10 cellular contexts compared by ENCODE assay signal in the genomic region with DNA sequence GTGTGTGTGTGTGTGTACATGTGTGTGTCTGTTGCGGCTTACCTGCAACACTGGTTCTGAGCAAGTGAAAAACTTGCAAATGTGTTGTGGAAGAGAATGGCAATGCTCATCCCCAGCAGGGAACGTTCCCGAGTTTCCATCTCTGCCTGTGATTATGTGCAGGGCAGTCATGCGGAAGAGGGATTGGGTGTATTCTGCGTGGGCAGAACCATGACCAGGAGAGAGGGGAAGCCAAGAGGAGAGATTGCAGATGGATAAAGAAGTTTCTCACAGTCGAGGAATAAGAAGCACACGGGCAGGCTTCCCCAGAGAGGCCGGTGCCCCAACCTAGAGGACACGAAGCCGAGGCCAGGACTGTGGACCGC.
DNase-seq lines count a peak whose midpoint lies in the region; ATAC-seq and TF ChIP-seq lines count a peak whose summit lies in the region.
"Had no signal": no experiment of that assay in that cellular context is flagged by ENCODE, and none has a peak within 500 bp of the region (broad histone marks: within the 10 kb centered on the region; RNA-seq: fewer than 3 reads in every experiment).

No MANE protein-coding gene starts in this region.

- CTCF ChIA-PET in A673 (lab: Charles Lee): interaction anchor here (1.0 to 2.9 kb wide), 2 partner anchors 12 to 68 kb away, joined by 9 to 15 read pairs; no protein-coding TSS in a partner anchor
- CTCF ChIA-PET in HEK293T (lab: Yijun Ruan, JAX): interaction anchor here (0.9 to 4.6 kb wide), 5 partner anchors 9 to 68 kb away, joined by 3 to 22 read pairs (median 8); no protein-coding TSS in a partner anchor

- TF ChIP-seq CTCF in A673 (conservative IDR thresholded peaks at IDR 0.05; ENCODE audit: low read depth, low read length): no peak
- TF ChIP-seq CTCF in fibroblast of the aortic adventitia (IDR thresholded peaks at IDR 0.05; ENCODE audit: insufficient read depth, low read length): no peak
- no peak for TF ChIP-seq CTCF in neutrophil (IDR thresholded peaks at IDR 0.05)
- TF ChIP-seq CTCF in CD14-positive monocyte (IDR thresholded peaks at IDR 0.05): no peak

- no peaks in the 10 kb centered on the region for H3K9me3 ChIP-seq in A673 (ENCODE audit: low read depth, low read length, poor library complexity, severe bottlenecking)
- H3K9me3 ChIP-seq in neutrophil: no peaks in the 10 kb centered on the region
- H3K9me3 ChIP-seq in T-helper 17 cell (ENCODE audit: control insufficient read depth, low read length, poor library complexity, severe bottlenecking): no peaks in the 10 kb centered on the region

- H3K27me3 ChIP-seq in A673 (replicated peaks; ENCODE audit: insufficient read depth, low read depth, low read length, poor library complexity): no peaks in the 10 kb centered on the region
- H3K27me3 ChIP-seq in neutrophil: no peaks in the 10 kb centered on the region

- peak overlapping the region; percentile 48 for H3K27ac ChIP-seq in A673 (ENCODE audit: low read depth, low read length, poor library complexity, severe bottlenecking)
- peak overlapping the region; percentile 75 for H3K27ac ChIP-seq in neutrophil

- peaks cover 40% of the 10 kb centered on the region for H3K27me3 Mint-ChIP-seq in T-helper 17 cell
- H3K27me3 Mint-ChIP-seq in CD14-positive monocyte (ENCODE audit: low read depth in 3 of 3): peaks cover 0 to 6% (median 2%) of the 10 kb centered on the region in 3 donors

- POLR2A ChIA-PET in A673 (lab: Charles Lee; ENCODE audit: low non-redundant PET) (no interaction called here), HEK293T (lab: Yijun Ruan, JAX) (interaction anchor here (1.0 kb wide), 1 partner anchor 68 kb away, joined by 4 read pairs; no protein-coding TSS in a partner anchor)

- peaks cover 13% of the 10 kb centered on the region for H3K4me1 Mint-ChIP-seq in T-helper 17 cell
- H3K4me1 Mint-ChIP-seq in CD14-positive monocyte: peaks cover 76% of the 10 kb centered on the region

- BruUV-seq in A673 (replicated peaks; lab: Mats Ljungman, UMichigan): no TSS peak

- peaks cover 65% of the 10 kb centered on the region for H3K4me1 ChIP-seq in A673 (ENCODE audit: insufficient read depth, low read length, poor library complexity, severe bottlenecking)
- peaks cover 75 to 80% of the 10 kb centered on the region in 2 experiments for H3K4me1 ChIP-seq in neutrophil (ENCODE audit: control insufficient read depth in 1 of 2, insufficient read depth in 1 of 2, low read depth in 1 of 2, low read length in 1 of 2)

- no peak overlapping the region for H3K27ac Mint-ChIP-seq in T-helper 17 cell
- peak overlapping the region in 1 of 7 donors; percentile 11 for H3K27ac Mint-ChIP-seq in CD14-positive monocyte
- H3K27ac Mint-ChIP-seq: activated naive CD4-positive, alpha-beta T cell treated with anti-CD3 and anti-CD28 coated beads, Interleukin-2, amount 50 U/mL, for 72 hours had no signal

- no peak overlapping the region for H3K4me3 Mint-ChIP-seq in T-helper 17 cell
- H3K4me3 Mint-ChIP-seq in CD14-positive monocyte: no peak overlapping the region

- DNase-seq in A673 (ENCODE audit: low spot score) (peak; percentile 54), amniotic epithelial cell (ENCODE audit: low read depth) (peak; percentile 83), fibroblast of the aortic adventitia (ENCODE audit: low read depth) (peak; percentile 71), HEK293T (ENCODE audit: extremely low spot score) (no peak), T-helper 17 cell (no peak), CD14-positive monocyte (ENCODE audit: low spot score) (no peak)
- no peak for DNase-seq in activated T-cell treated with anti-CD3 and anti-CD28 coated beads, Interleukin-2, amount 50 U/mL, for 1 hour
- DNase-seq: NCI-H774 had no signal

- no peak for ATAC-seq in T-helper 17 cell
- ATAC-seq: activated naive CD4-positive, alpha-beta T cell treated with anti-CD3 and anti-CD28 coated beads, Interleukin-2, amount 50 U/mL, for 72 hours had no signal

- H3K36me3 ChIP-seq in A673 (ENCODE audit: insufficient read depth, low read length, poor library complexity, severe bottlenecking): peaks cover 9% of the 10 kb centered on the region
- no peaks in the 10 kb centered on the region for H3K36me3 ChIP-seq in neutrophil

- H3K9me3 Mint-ChIP-seq in CD14-positive monocyte: no peaks in the 10 kb centered on the region
- H3K9me3 Mint-ChIP-seq: activated naive CD4-positive, alpha-beta T cell treated with anti-CD3 and anti-CD28 coated beads, Interleukin-2, amount 50 U/mL, for 72 hours had no signal

- H3K36me3 Mint-ChIP-seq in T-helper 17 cell (ENCODE audit: low read depth): no peaks in the 10 kb centered on the region
- H3K36me3 Mint-ChIP-seq in CD14-positive monocyte: peaks cover 36 to 43% of the 10 kb centered on the region in 2 donors
- H3K36me3 Mint-ChIP-seq: activated naive CD4-positive, alpha-beta T cell treated with anti-CD3 and anti-CD28 coated beads, Interleukin-2, amount 50 U/mL, for 72 hours had no signal

- intact Hi-C loops in A673 (cut with micrococcal nuclease; ENCODE audit: unreplicated experiment) (loop anchor here (5.0 kb wide), 1 partner anchor 68 kb away; no protein-coding TSS in a partner anchor), CD14-positive monocyte (cut with micrococcal nuclease) (loop anchor here (5.0 kb wide), 2 partner anchors 87 to 97 kb away; no protein-coding TSS in a partner anchor)

- H3K4me3 ChIP-seq in A673 (ENCODE audit: low read depth, low read length, poor library complexity, severe bottlenecking) (no peak overlapping the region), fibroblast of the aortic adventitia (ENCODE audit: low read depth, low read length) (peak overlapping the region; percentile 28), neutrophil (ENCODE audit: low read depth in 1 of 2, low read length in 1 of 2) (peak overlapping the region in 1 of 2 experiments; percentile 44)

TF ChIP-seq in HEK293T, 16 proteins besides CTCF, POLR2A, EP300 and RAD21:
- no peak for TF ChIP-seq HDGF (IDR thresholded peaks at IDR 0.05; ENCODE audit: borderline replicate concordance)
- no peak for TF ChIP-seq BHLHE40 (IDR thresholded peaks at IDR 0.05; ENCODE audit: borderline replicate concordance)
- no peak for TF ChIP-seq ZNF384 (IDR thresholded peaks at IDR 0.05)
- no peak for TF ChIP-seq NFRKB (IDR thresholded peaks at IDR 0.05)
- TF ChIP-seq L3MBTL2 (conservative IDR thresholded peaks at IDR 0.05): no peak
- TF ChIP-seq FOXA1 (IDR thresholded peaks at IDR 0.05): no peak
- no peak for TF ChIP-seq TARDBP (IDR thresholded peaks at IDR 0.05)
- TF ChIP-seq ARNT (IDR thresholded peaks at IDR 0.05): no peak
- TF ChIP-seq PKNOX1 (IDR thresholded peaks at IDR 0.05): no peak
- TF ChIP-seq FOXK2 (IDR thresholded peaks at IDR 0.05): no peak
- TF ChIP-seq FOXM1 (IDR thresholded peaks at IDR 0.05; ENCODE audit: borderline replicate concordance): no peak
- no peak for TF ChIP-seq LEF1 (IDR thresholded peaks at IDR 0.05; ENCODE audit: borderline replicate concordance)
- TF ChIP-seq SUZ12 (IDR thresholded peaks at IDR 0.05): no peak
- no peak for TF ChIP-seq ELF4 (IDR thresholded peaks at IDR 0.05)
- no peak for TF ChIP-seq SP1 (IDR thresholded peaks at IDR 0.05)
- no peak for TF ChIP-seq CTBP1 (IDR thresholded peaks at IDR 0.05; ENCODE audit: borderline replicate concordance)
TF ChIP-seq in HEK293T: peak in this region for 0.

Comparison
In these comparisons a context has a peak if more than half of its experiments do, and no peak if none do; other contexts are left out.
1. DNase-seq: peak in A673 (single experiment), amniotic epithelial cell (single experiment) and fibroblast of the aortic adventitia (single experiment); none in HEK293T (single experiment), T-helper 17 cell (0 of 3), activated T-cell treated with anti-CD3 and anti-CD28 coated beads, Interleukin-2, amount 50 U/mL, for 1 hour (single experiment) and CD14-positive monocyte (single experiment).